In the genomic region with DNA sequence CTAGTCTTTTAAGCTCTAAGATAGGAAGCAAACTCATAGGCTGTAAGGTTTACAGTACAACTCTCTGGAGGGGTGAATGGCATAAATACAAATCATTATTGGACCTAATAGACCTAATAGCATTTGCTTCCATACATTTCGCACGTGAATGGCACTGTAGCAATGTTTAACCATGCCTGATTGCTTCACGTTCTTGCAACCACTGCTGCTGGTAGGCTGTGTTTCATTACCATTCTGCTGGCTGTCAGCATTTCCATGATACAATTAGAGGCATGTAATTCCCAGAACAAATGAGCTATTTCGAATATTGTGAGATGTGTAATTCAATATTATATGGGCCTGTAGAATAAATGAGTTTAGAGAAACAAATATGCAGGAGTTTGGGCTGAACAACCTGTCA, we compare ENCODE assay signal across 27 cellular contexts.
"Had no signal": no experiment of that assay in that cellular context is flagged by ENCODE, and none has a peak within 500 bp of the region (broad histone marks: within the 10 kb centered on the region; RNA-seq: fewer than 3 reads in every experiment).

No MANE protein-coding gene starts in this region.

- H3K9me3 ChIP-seq: suprapubic skin, testis, thoracic aorta, thyroid gland, transverse colon, upper lobe of left lung, upper lobe of right lung, uterus, vagina had no signal

- H3K4me1 ChIP-seq: stomach, suprapubic skin, testis, thyroid gland, tibial artery, tibial nerve, transverse colon, upper lobe of left lung, upper lobe of right lung, uterus, vagina had no signal

- H3K4me3 ChIP-seq: stomach, suprapubic skin, testis, thoracic aorta, thyroid gland, tibial artery, tibial nerve, transverse colon, upper lobe of left lung, upper lobe of right lung, uterus, vagina had no signal

- H3K36me3 ChIP-seq: stomach, suprapubic skin, thoracic aorta, thyroid gland, tibial artery, tibial nerve, transverse colon, upper lobe of left lung, upper lobe of right lung, uterus, vagina had no signal

- H3K4me1 Mint-ChIP-seq: stimulated activated effector memory CD8-positive, alpha-beta T cell treated with anti-CD3 and anti-CD28 coated beads, Interleukin-12 subunit alpha, Interleukin-12 subunit beta, amount 100 ng/mL, for 72 hours; stimulated activated memory B cell treated with anti-CD40 and anti-IgM and Interleukin-4, amounts not matched to agents 10 μg/mL and 1 μg/mL and 100 μg/mL, for 72 hours; stimulated activated naive B cell treated with anti-CD40 and anti-IgM and Interleukin-4, amounts not matched to agents 10 μg/mL and 1 μg/mL and 100 μg/mL, for 72 hours; stimulated activated naive CD8-positive, alpha-beta T cell treated with anti-CD3 and anti-CD28 coated beads, Interleukin-15, amount 100 ng/mL, for 72 hours had no signal

- H3K27ac ChIP-seq: stomach, suprapubic skin, testis, thoracic aorta, thyroid gland, tibial artery, tibial nerve, transverse colon, upper lobe of left lung, upper lobe of right lung, uterus, vagina had no signal

- DNase-seq: stimulated activated CD4-positive, alpha-beta T cell treated with anti-CD3 and anti-CD28 coated beads, Interleukin-2, amount 100 ng/mL, for 48 hours; stimulated activated CD4-positive, alpha-beta T cell treated with anti-CD3 and anti-CD28 coated beads, Interleukin-4, amount 100 ng/mL, for 1 hour; stimulated activated CD4-positive, alpha-beta T cell treated with anti-CD3 and anti-CD28 coated beads, Interleukin-4, amount 100 ng/mL, for 24 hours; stimulated activated CD4-positive, alpha-beta T cell treated with anti-CD3 and anti-CD28 coated beads, Interleukin-4, amount 100 ng/mL, for 4 hours; stimulated activated CD8-positive, alpha-beta memory T cell treated with anti-CD3 and anti-CD28 coated beads, Interleukin-4, amount 100 ng/mL, for 48 hours; stimulated activated naive B cell treated with anti-CD40 and anti-IgM and Interleukin-4, amounts not matched to agents 10 μg/mL and 1 μg/mL and 100 μg/mL, for 72 hours; stimulated activated naive CD4-positive, alpha-beta T cell; stimulated activated naive CD4-positive, alpha-beta T cell treated with Interleukin-2 at 50 U/mL for 16 hours; stimulated activated naive CD8-positive, alpha-beta T cell treated with anti-CD3 and anti-CD28 coated beads, Interleukin-15, amount 100 ng/mL, for 72 hours; stimulated activated naive CD8-positive, alpha-beta T cell treated with anti-CD3 and anti-CD28 coated beads, Interleukin-15, Interleukin-2, amounts not matched to agents 100 U/mL and 50 U/mL, for 24 hours; stomach; substantia nigra; testis; thyroid gland; tibial artery; transverse colon; upper lobe of left lung; upper lobe of right lung; uterus had no signal

- H3K4me3 Mint-ChIP-seq: stimulated activated effector memory CD8-positive, alpha-beta T cell treated with anti-CD3 and anti-CD28 coated beads, Interleukin-12 subunit alpha, Interleukin-12 subunit beta, amount 100 ng/mL, for 72 hours; stimulated activated memory B cell treated with anti-CD40 and anti-IgM and Interleukin-4, amounts not matched to agents 10 μg/mL and 1 μg/mL and 100 μg/mL, for 72 hours; stimulated activated naive B cell treated with anti-CD40 and anti-IgM and Interleukin-4, amounts not matched to agents 10 μg/mL and 1 μg/mL and 100 μg/mL, for 72 hours; stimulated activated naive CD8-positive, alpha-beta T cell treated with anti-CD3 and anti-CD28 coated beads, Interleukin-15, amount 100 ng/mL, for 72 hours; stimulated activated naive CD8-positive, alpha-beta T cell treated with anti-CD3 and anti-CD28 coated beads, Interleukin-15, Interleukin-2, amounts not matched to agents 100 ng/mL and 50 ng/mL, for 24 hours; type B pancreatic cell had no signal

- H3K27ac Mint-ChIP-seq: stimulated activated effector memory CD8-positive, alpha-beta T cell treated with anti-CD3 and anti-CD28 coated beads, Interleukin-12 subunit alpha, Interleukin-12 subunit beta, amount 100 ng/mL, for 72 hours; stimulated activated memory B cell treated with anti-CD40 and anti-IgM and Interleukin-4, amounts not matched to agents 10 μg/mL and 1 μg/mL and 100 μg/mL, for 72 hours; stimulated activated naive B cell treated with anti-CD40 and anti-IgM and Interleukin-4, amounts not matched to agents 10 μg/mL and 1 μg/mL and 100 μg/mL, for 72 hours; stimulated activated naive CD8-positive, alpha-beta T cell treated with anti-CD3 and anti-CD28 coated beads, Interleukin-15, amount 100 ng/mL, for 72 hours; stimulated activated naive CD8-positive, alpha-beta T cell treated with anti-CD3 and anti-CD28 coated beads, Interleukin-15, Interleukin-2, amounts not matched to agents 100 ng/mL and 50 ng/mL, for 24 hours; type B pancreatic cell had no signal

- H3K9me3 Mint-ChIP-seq: stimulated activated memory B cell treated with anti-CD40 and anti-IgM and Interleukin-4, amounts not matched to agents 10 μg/mL and 1 μg/mL and 100 μg/mL, for 72 hours had no signal

- H3K36me3 Mint-ChIP-seq: stimulated activated effector memory CD8-positive, alpha-beta T cell treated with anti-CD3 and anti-CD28 coated beads, Interleukin-12 subunit alpha, Interleukin-12 subunit beta, amount 100 ng/mL, for 72 hours; stimulated activated memory B cell treated with anti-CD40 and anti-IgM and Interleukin-4, amounts not matched to agents 10 μg/mL and 1 μg/mL and 100 μg/mL, for 72 hours; stimulated activated naive B cell treated with anti-CD40 and anti-IgM and Interleukin-4, amounts not matched to agents 10 μg/mL and 1 μg/mL and 100 μg/mL, for 72 hours; type B pancreatic cell had no signal

- ATAC-seq: stimulated activated effector memory CD8-positive, alpha-beta T cell treated with anti-CD3 and anti-CD28 coated beads, Interleukin-12 subunit alpha, Interleukin-12 subunit beta, amount 100 ng/mL, for 72 hours; stimulated activated memory B cell treated with anti-CD40 and anti-IgM and Interleukin-4, amounts not matched to agents 10 μg/mL and 1 μg/mL and 100 μg/mL, for 72 hours; stimulated activated naive B cell treated with anti-CD40 and anti-IgM and Interleukin-4, amounts not matched to agents 10 μg/mL and 1 μg/mL and 100 μg/mL, for 72 hours; stimulated activated naive CD8-positive, alpha-beta T cell treated with anti-CD3 and anti-CD28 coated beads, Interleukin-15, amount 100 ng/mL, for 72 hours; stimulated activated naive CD8-positive, alpha-beta T cell treated with anti-CD3 and anti-CD28 coated beads, Interleukin-15, Interleukin-2, amounts not matched to agents 100 U/mL and 50 U/mL, for 24 hours; upper lobe of right lung had no signal

- H3K27me3 Mint-ChIP-seq: stimulated activated memory B cell treated with anti-CD40 and anti-IgM and Interleukin-4, amounts not matched to agents 10 μg/mL and 1 μg/mL and 100 μg/mL, for 72 hours; stimulated activated naive CD8-positive, alpha-beta T cell treated with anti-CD3 and anti-CD28 coated beads, Interleukin-15, amount 100 ng/mL, for 72 hours; stimulated activated naive CD8-positive, alpha-beta T cell treated with anti-CD3 and anti-CD28 coated beads, Interleukin-15, Interleukin-2, amounts not matched to agents 100 ng/mL and 50 ng/mL, for 24 hours; type B pancreatic cell had no signal

- H3K27me3 ChIP-seq: stomach, suprapubic skin, testis, thyroid gland, tibial artery, tibial nerve, transverse colon, upper lobe of left lung, upper lobe of right lung, uterus, vagina had no signal
